Comparison of ENCODE assay signal across 9 cellular contexts in genomic region chr17:28737770-28738679, GRCh38. TPM values are rescaled to one million over a fixed set of nuclear protein-coding genes. Genes with fewer than 3 reads are reported as not detected.
DNase-seq lines count a peak whose midpoint lies in the region; ATAC-seq, FAIRE-seq and TF ChIP-seq lines count a peak whose summit lies in the region.
"Had no signal": no experiment of that assay in that cellular context is flagged by ENCODE, and none has a peak within 500 bp of the region (broad histone marks: within the 10 kb centered on the region; RNA-seq: fewer than 3 reads in every experiment).

No MANE protein-coding gene starts in this region.

- peaks cover under 1% of the 10 kb centered on the region for H3K4me1 Mint-ChIP-seq in progenitor cell of endocrine pancreas (ENCODE audit: low read depth)

- no peaks in the 10 kb centered on the region for H3K9me3 ChIP-seq in mucosa of descending colon

- H3K4me3 ChIP-seq in mucosa of descending colon = no peak overlapping the region

- FAIRE-seq in GM18507 (lab: Jason Lieb, UNC) = peak; percentile 89

- intact Hi-C loops in mucosa of descending colon (cut with DNase I, micrococcal nuclease) (no loop called here), left ventricle myocardium superior (cut with micrococcal nuclease) (no loop called here)

- H3K36me3 Mint-ChIP-seq in progenitor cell of endocrine pancreas (ENCODE audit: insufficient read depth) = peaks cover 6% of the 10 kb centered on the region

- H3K27ac Mint-ChIP-seq in progenitor cell of endocrine pancreas = no peak overlapping the region
- H3K27ac Mint-ChIP-seq: dendritic cell treated with granulocyte-macrophage colony-stimulating factor and Interleukin-4, amounts not matched to agents 40 ng/mL and 50 ng/mL, for 4 days had no signal

- H3K36me3 ChIP-seq in mucosa of descending colon (ENCODE audit: low read depth) = no peaks in the 10 kb centered on the region

- no peaks in the 10 kb centered on the region for H3K9me3 Mint-ChIP-seq in progenitor cell of endocrine pancreas (ENCODE audit: low read depth)
- H3K9me3 Mint-ChIP-seq: dendritic cell treated with granulocyte-macrophage colony-stimulating factor and Interleukin-4, amounts not matched to agents 40 ng/mL and 50 ng/mL, for 4 days had no signal

- no peaks in the 10 kb centered on the region for H3K27me3 Mint-ChIP-seq in progenitor cell of endocrine pancreas

- no peak overlapping the region for H3K4me3 Mint-ChIP-seq in progenitor cell of endocrine pancreas (ENCODE audit: low read depth)
- H3K4me3 Mint-ChIP-seq: dendritic cell treated with granulocyte-macrophage colony-stimulating factor and Interleukin-4, amounts not matched to agents 40 ng/mL and 50 ng/mL, for 4 days had no signal

- TF ChIP-seq CTCF in mucosa of descending colon (IDR thresholded peaks at IDR 0.05) (no peak), progenitor cell of endocrine pancreas (IDR thresholded peaks at IDR 0.05; ENCODE audit: unreplicated experiment) (no peak)

- H3K4me1 ChIP-seq in mucosa of descending colon (ENCODE audit: low read depth) = peaks cover 8% of the 10 kb centered on the region

- peak; percentile 75 for DNase-seq in GM18507 (ENCODE audit: extremely low spot score, insufficient read length, low read depth)
- peak; percentile 81 for DNase-seq in HK-2 (ENCODE audit: unreplicated experiment)
- peak; percentile 54 to 85 (median 68) for DNase-seq in mucosa of descending colon
- DNase-seq in SW480 (ENCODE audit: low spot score) = no peak
- DNase-seq in COR-L47 (lab: John Stamatoyannopoulos, UW) = no peak
- DNase-seq in progenitor cell of endocrine pancreas (ENCODE audit: low spot score, unreplicated experiment) = no peak
- no peak for DNase-seq in left ventricle myocardium superior

- peak; percentile 60 for ATAC-seq in GM21423 (IDR thresholded peaks at IDR 0.05; ENCODE audit: unreplicated experiment)
- peak; percentile 88 for ATAC-seq in mucosa of descending colon
- no peak for ATAC-seq in left ventricle myocardium superior

RNA-seq across cellular contexts. Expression of gene TRAF4, which starts 5.8 kb away (rescaled TPM):
- total RNA-seq in mucosa of descending colon (100 to 1,000 TPM in 2 of 3 donors, 10 to 100 TPM in 1; 66.0 to 166 (median 126) TPM), progenitor cell of endocrine pancreas (254 and 260 TPM in 2 replicates), left ventricle myocardium superior (4.2 TPM)

RNA-seq across cellular contexts. Expression of gene NEK8, which starts 9.4 kb away (rescaled TPM):
- total RNA-seq in mucosa of descending colon (1 to 10 TPM; 3.4 to 7.9 (median 6.8) TPM), progenitor cell of endocrine pancreas (15.4 and 16.8 TPM in 2 replicates), left ventricle myocardium superior (0.94 TPM)

RNA-seq across cellular contexts. Expression of gene TLCD1, which starts 12.0 kb away (rescaled TPM):
- total RNA-seq in mucosa of descending colon (10 to 100 TPM in 2 of 3 donors, 1 to 10 TPM in 1; 4.8 to 21.3 (median 16.8) TPM), progenitor cell of endocrine pancreas (14.0 and 15.5 TPM in 2 replicates), left ventricle myocardium superior (2.6 TPM)

RNA-seq across cellular contexts. Expression of gene RPL23A, which starts 18.2 kb away (rescaled TPM):
- total RNA-seq in mucosa of descending colon (1,000 to 10,000 TPM; 1,144 to 1,252 (median 1,216) TPM), progenitor cell of endocrine pancreas (1,486 and 1,562 TPM in 2 replicates), left ventricle myocardium superior (918 TPM)

RNA-seq across cellular contexts. Expression of gene RAB34, which starts 20.4 kb away (rescaled TPM):
- 10 to 100 TPM in 2 of 3 donors, 1 to 10 TPM in 1; 6.5 to 74.4 (median 19.3) TPM for total RNA-seq in mucosa of descending colon
- total RNA-seq in progenitor cell of endocrine pancreas = 147 and 150 TPM in 2 replicates
- total RNA-seq in left ventricle myocardium superior = 14.8 TPM

Comparison
In these comparisons a context has a peak if more than half of its experiments do, and no peak if none do; other contexts are left out.
1. DNase-seq: peak in GM18507 (single experiment), HK-2 (single experiment) and mucosa of descending colon (3 of 3); none in SW480 (single experiment), COR-L47 (single experiment), progenitor cell of endocrine pancreas (single experiment) and left ventricle myocardium superior (single experiment).
2. RNA of gene TRAF4, which starts 5.8 kb away (total RNA-seq): 254 to 260 TPM in progenitor cell of endocrine pancreas and 66.0 to 166 TPM in mucosa of descending colon; 4.2 TPM in left ventricle myocardium superior (single experiment); every median in the first group is over 10 times any median in the second.